In genomic region chr12:104672096-104672445, GRCh38 we compare ENCODE assay signal across 9 cellular contexts.
DNase-seq lines count a peak whose midpoint lies in the region; ATAC-seq and TF ChIP-seq lines count a peak whose summit lies in the region.
"Had no signal": no experiment of that assay in that cellular context is flagged by ENCODE, and none has a peak within 500 bp of the region (broad histone marks: within the 10 kb centered on the region; RNA-seq: fewer than 3 reads in every experiment).

No MANE protein-coding gene starts in this region.

- H2AFZ ChIP-seq in OCI-LY3 (ENCODE audit: low read depth, low read length): peak overlapping the region; percentile 2; the same call in 1 of the 2 replicates

- H3K9me3 Mint-ChIP-seq in CD8-positive, alpha-beta T cell: no peaks in the 10 kb centered on the region
- H3K9me3 Mint-ChIP-seq in dendritic cell treated with granulocyte-macrophage colony-stimulating factor and Interleukin-4, amounts not matched to agents 40 ng/mL and 50 ng/mL, for 4 days: no peaks in the 10 kb centered on the region

- intact Hi-C loops in CD8-positive, alpha-beta T cell (cut with DNase I, micrococcal nuclease): no loop called here
- intact Hi-C loops in dendritic cell treated with granulocyte-macrophage colony-stimulating factor and Interleukin-4, amounts not matched to agents 40 ng/mL and 50 ng/mL, for 4 days (cut with micrococcal nuclease): no loop called here

- no peak overlapping the region for H3K4me3 Mint-ChIP-seq in CD8-positive, alpha-beta T cell
- H3K4me3 Mint-ChIP-seq in dendritic cell treated with granulocyte-macrophage colony-stimulating factor and Interleukin-4, amounts not matched to agents 40 ng/mL and 50 ng/mL, for 4 days: no peak overlapping the region

- CTCF ChIA-PET in CD8-positive, alpha-beta T cell (lab: Charles Lee): interaction anchor here (0.9 to 1.4 kb wide), 3 partner anchors 17 to 290 kb away, joined by 3 to 5 read pairs (median 4); no protein-coding TSS in a partner anchor

- no peaks in the 10 kb centered on the region for H3K36me3 ChIP-seq in CD8-positive, alpha-beta T cell (ENCODE audit: insufficient read depth, low read length)
- H3K36me3 ChIP-seq in OCI-LY3 (replicated peaks; ENCODE audit: low read depth, low read length): no peaks in the 10 kb centered on the region

- POLR2A ChIA-PET in CD8-positive, alpha-beta T cell (lab: Charles Lee): interaction anchor here (0.9 to 1.5 kb wide), 2 partner anchors 9 to 14 kb away, joined by 3 to 4 read pairs; no protein-coding TSS in a partner anchor

- H3K27me3 Mint-ChIP-seq in CD8-positive, alpha-beta T cell (ENCODE audit: low read depth): no peaks in the 10 kb centered on the region
- H3K27me3 Mint-ChIP-seq in dendritic cell treated with granulocyte-macrophage colony-stimulating factor and Interleukin-4, amounts not matched to agents 40 ng/mL and 50 ng/mL, for 4 days: no peaks in the 10 kb centered on the region

- H3K9me3 ChIP-seq in CD8-positive, alpha-beta T cell (ENCODE audit: low read length): no peaks in the 10 kb centered on the region
- no peaks in the 10 kb centered on the region for H3K9me3 ChIP-seq in OCI-LY3 (ENCODE audit: insufficient read depth, low read length)

- H3K36me3 Mint-ChIP-seq in CD8-positive, alpha-beta T cell: peaks cover 5% of the 10 kb centered on the region
- H3K36me3 Mint-ChIP-seq in dendritic cell treated with granulocyte-macrophage colony-stimulating factor and Interleukin-4, amounts not matched to agents 40 ng/mL and 50 ng/mL, for 4 days (ENCODE audit: low read depth): peaks cover 14% of the 10 kb centered on the region

- DNase-seq in CD8-positive, alpha-beta T cell: no peak
- no peak for DNase-seq in retinal pigment epithelial cell (ENCODE audit: low read depth)
- DNase-seq in AML-193 (lab: John Stamatoyannopoulos, UW): no peak
- no peak for DNase-seq in HPDE6-E6E7 (ENCODE audit: extremely low spot score)
- DNase-seq in NCI-H2029 (lab: John Stamatoyannopoulos, UW): no peak
- DNase-seq in NCI-H2081 treated with DMSO at 0.1 percent for 48 hours (lab: John Stamatoyannopoulos, UW): no peak
- DNase-seq: NCI-H187 had no signal

- H3K4me2 ChIP-seq in OCI-LY3 (ENCODE audit: low read length): peak overlapping the region; percentile 89

- peak overlapping the region; percentile 87 for H3K27ac Mint-ChIP-seq in CD8-positive, alpha-beta T cell
- H3K27ac Mint-ChIP-seq in dendritic cell treated with granulocyte-macrophage colony-stimulating factor and Interleukin-4, amounts not matched to agents 40 ng/mL and 50 ng/mL, for 4 days: peak overlapping the region; percentile 87

- no peaks in the 10 kb centered on the region for H4K20me1 ChIP-seq in OCI-LY3 (ENCODE audit: insufficient read depth, low read length)

- peak overlapping the region; percentile 79 for H3K9ac ChIP-seq in OCI-LY3 (ENCODE audit: low read length)

- no peaks in the 10 kb centered on the region for H3K79me2 ChIP-seq in OCI-LY3 (ENCODE audit: low read length)

- ATAC-seq in CD8-positive, alpha-beta T cell: no peak

- peaks cover 28% of the 10 kb centered on the region for H3K4me1 ChIP-seq in CD8-positive, alpha-beta T cell (ENCODE audit: insufficient read depth, low read length)
- peaks cover 68% of the 10 kb centered on the region for H3K4me1 ChIP-seq in OCI-LY3 (ENCODE audit: low read length)

- H3K27me3 ChIP-seq in CD8-positive, alpha-beta T cell (ENCODE audit: insufficient read depth, low read length): no peaks in the 10 kb centered on the region
- no peaks in the 10 kb centered on the region for H3K27me3 ChIP-seq in OCI-LY3 (ENCODE audit: low read depth, low read length)

- no peak overlapping the region for H3K4me3 ChIP-seq in CD8-positive, alpha-beta T cell (ENCODE audit: low read depth, low read length)
- H3K4me3 ChIP-seq in OCI-LY3 (ENCODE audit: low read length): peak overlapping the region; percentile 65
- peak overlapping the region; percentile 5 for H3K4me3 ChIP-seq in retinal pigment epithelial cell (ENCODE audit: low read length)

- H3K27ac ChIP-seq in CD8-positive, alpha-beta T cell (ENCODE audit: low read depth, low read length): no peak overlapping the region
- H3K27ac ChIP-seq in OCI-LY3 (ENCODE audit: low read length): peak overlapping the region; percentile 94

- TF ChIP-seq CTCF in CD8-positive, alpha-beta T cell (IDR thresholded peaks at IDR 0.05): no peak
- no peak for TF ChIP-seq CTCF in OCI-LY3 (IDR thresholded peaks at IDR 0.05; ENCODE audit: low read depth, low read length)
- TF ChIP-seq CTCF in retinal pigment epithelial cell (conservative IDR thresholded peaks at IDR 0.05; ENCODE audit: low read depth, low read length): no peak

- peaks cover 46% of the 10 kb centered on the region for H3K4me1 Mint-ChIP-seq in CD8-positive, alpha-beta T cell (ENCODE audit: low read depth)
- peaks cover 79% of the 10 kb centered on the region for H3K4me1 Mint-ChIP-seq in dendritic cell treated with granulocyte-macrophage colony-stimulating factor and Interleukin-4, amounts not matched to agents 40 ng/mL and 50 ng/mL, for 4 days (ENCODE audit: low read depth)
